ENCODE assay signal across 12 cellular contexts in the genomic region with DNA sequence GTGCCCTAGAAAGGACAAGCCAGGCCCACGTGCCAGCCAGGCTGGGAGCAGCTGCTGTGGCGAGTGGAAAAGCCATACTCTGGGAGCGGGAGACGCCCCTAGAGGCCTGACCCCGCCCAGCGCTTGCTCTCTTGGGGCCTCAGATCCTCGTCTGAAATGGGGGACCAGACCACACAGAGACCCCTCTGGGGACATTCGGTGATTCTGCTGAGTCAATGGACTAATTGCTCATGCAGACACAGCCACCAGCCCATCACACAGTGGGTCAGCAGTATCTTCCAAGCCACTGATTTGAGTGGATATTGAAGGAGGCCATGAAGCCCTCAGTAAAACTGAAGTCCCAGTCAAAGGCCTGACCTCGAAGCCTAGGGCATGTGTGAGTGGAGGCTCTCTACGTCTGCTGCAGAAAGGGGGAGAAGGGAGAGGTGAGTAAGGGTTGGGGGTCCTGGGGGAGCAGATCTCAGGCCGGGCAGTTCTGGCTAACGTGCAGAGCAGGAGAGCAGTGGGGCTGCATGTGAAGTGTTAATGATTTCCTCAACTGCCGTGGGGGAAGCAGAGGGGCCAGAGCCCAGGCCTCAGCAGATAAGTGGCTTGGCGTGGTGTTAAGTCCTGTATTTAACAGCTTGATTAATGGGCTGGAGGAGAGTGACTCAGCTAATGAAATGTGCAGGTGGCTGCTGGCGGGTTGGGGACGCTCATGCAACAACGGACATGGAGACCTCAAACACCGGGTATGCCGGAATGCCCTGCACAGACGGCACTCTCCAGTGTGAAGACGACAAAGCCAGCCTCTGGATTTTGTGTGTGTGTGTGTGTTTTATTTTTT.
"Had no signal": no experiment of that assay in that cellular context is flagged by ENCODE, and none has a peak within 500 bp of the region (broad histone marks: within the 10 kb centered on the region; RNA-seq: fewer than 3 reads in every experiment).

No MANE protein-coding gene starts in this region.

- DNase-seq: activated CD4-positive, alpha-beta memory T cell treated with anti-CD3 and anti-CD28 coated beads, Interleukin-2, amount 10 ng/mL, durations not matched to agents 7 days and 5 days; activated CD4-positive, CD25-positive, alpha-beta regulatory T cell treated with anti-CD3 and anti-CD28 coated beads, Interleukin-2, amount 50 U/mL, for 72 hours; activated effector memory CD4-positive, alpha-beta T cell treated with Interleukin-2 at 50 U/mL for 16 hours; activated T-cell treated with anti-CD3 and anti-CD28 coated beads, Interleukin-2, amount 50 U/mL, for 24 hours; adrenal gland; central memory CD4-positive, alpha-beta T cell; colonic mucosa; hypothalamus; kidney; nucleus accumbens; stimulated activated CD4-positive, alpha-beta T cell treated with anti-CD3 and anti-CD28 coated beads, Interleukin-2, amount 100 ng/mL, for 48 hours; thyroid gland had no signal
